27 cellular contexts compared by ENCODE assay signal in genomic region chr17:70278846-70279465, GRCh38.
DNase-seq lines count a peak whose midpoint lies in the region; ATAC-seq and TF ChIP-seq lines count a peak whose summit lies in the region.
"Had no signal": no experiment of that assay in that cellular context is flagged by ENCODE, and none has a peak within 500 bp of the region (broad histone marks: within the 10 kb centered on the region; RNA-seq: fewer than 3 reads in every experiment).

No MANE protein-coding gene starts in this region.

- CTCF ChIA-PET in SK-N-SH (lab: Yijun Ruan, JAX) (interaction anchor here (0.6 to 1.7 kb wide), 3 partner anchors 13 to 77 kb away, joined by 3 to 4 read pairs (median 3); no protein-coding TSS in a partner anchor), Calu3 (lab: Charles Lee) (interaction anchor here (0.5 kb wide), 1 partner anchor 27 kb away, joined by 4 read pairs; no protein-coding TSS in a partner anchor)

- H3K4me1 ChIP-seq in SK-N-SH (ENCODE audit: control insufficient read depth in 1 of 2, insufficient read depth in 2 of 2, low read depth in 1 of 2, low read length in 1 of 2), result no peaks in the 10 kb centered on the region; a peak in 1 of 4 replicates
- H3K4me1 ChIP-seq: prostate gland had no signal

- DNase-seq in SK-N-SH, result peak; percentile 17
- DNase-seq in left kidney (ENCODE audit: low read depth, low spot score), result peak; percentile 3
- DNase-seq in Calu3, result no peak
- no peak for DNase-seq in NCI-H1436 treated with DMSO at 0.1 percent for 48 hours (lab: John Stamatoyannopoulos, UW)
- DNase-seq: activated B cell treated with CpG ODN at 0.5 μM for 24 hours; activated CD4-positive, alpha-beta T cell treated with anti-CD3 and anti-CD28 coated beads, Interleukin-2, amount 50 U/mL, for 48 hours; activated effector memory CD4-positive, alpha-beta T cell treated with anti-CD3 and anti-CD28 coated beads, Interleukin-2, amount 50 U/mL, for 16 hours; brain microvascular endothelial cell; GF-D8; hippocampal formation; MV-4-11; NCI-H2107; NK-92 treated with Interleukin-12 subunit alpha and Interleukin-12 subunit beta, amount 100 ng/mL, for 24 hours had no signal

- H3K9me3 ChIP-seq in SK-N-SH, result no peaks in the 10 kb centered on the region
- H3K9me3 ChIP-seq: prostate gland, thoracic aorta had no signal

- no peak for TF ChIP-seq EP300 in SK-N-SH (IDR thresholded peaks at IDR 0.05; ENCODE audit: borderline replicate concordance in 1 of 2, low read depth in 1 of 2, low read length in 1 of 2)

- no peak overlapping the region for H3K4me3 Mint-ChIP-seq in Calu3 (ENCODE audit: low read depth, unreplicated experiment)
- H3K4me3 Mint-ChIP-seq: activated B cell treated with CpG ODN at 0.5 μM for 24 hours; memory B cell; natural killer cell treated with Interleukin-12 subunit alpha and Interleukin-12 subunit beta and Interleukin-15 and Interleukin-18, amount 100 ng/mL, for 72 hours; stimulated activated effector memory CD8-positive, alpha-beta T cell treated with anti-CD3 and anti-CD28 coated beads, Interleukin-12 subunit alpha, Interleukin-12 subunit beta, amount 100 ng/mL, for 72 hours; T-helper 2 cell treated with Interferon-gamma antibody and Interleukin-4, amounts not matched to agents 5 μg/mL and 100 μg/mL, for 36 hours had no signal

- H3K27ac ChIP-seq in SK-N-SH (ENCODE audit: low read depth in 2 of 2, low read length in 1 of 2) (peak overlapping the region in 1 of 2 experiments; percentile 14; a peak in 1 of 4 replicates), VCaP (peak overlapping the region; percentile 61)
- H3K27ac ChIP-seq: brain microvascular endothelial cell, C4-2B, prostate gland, SK-N-MC, thoracic aorta had no signal

- ATAC-seq in SK-N-SH treated with all-trans-retinoic acid at 6 μM for 48 hours, result no peak
- no peak for ATAC-seq in HG02678 (IDR thresholded peaks at IDR 0.05; ENCODE audit: unreplicated experiment)
- no peak for ATAC-seq in HG03571 (IDR thresholded peaks at IDR 0.05; ENCODE audit: unreplicated experiment)
- ATAC-seq: K562; natural killer cell treated with Interleukin-12 subunit alpha and Interleukin-12 subunit beta and Interleukin-15 and Interleukin-18, amount 100 ng/mL, for 72 hours; Panc1; stimulated activated effector memory CD8-positive, alpha-beta T cell treated with anti-CD3 and anti-CD28 coated beads, Interleukin-12 subunit alpha, Interleukin-12 subunit beta, amount 100 ng/mL, for 72 hours had no signal

- no peak for TF ChIP-seq RAD21 in SK-N-SH (IDR thresholded peaks at IDR 0.05; ENCODE audit: low read length)

- no peak overlapping the region for H3K4me2 ChIP-seq in SK-N-SH

- H3F3A ChIP-seq in SK-N-SH (replicated peaks; ENCODE audit: insufficient read depth), result no peaks in the 10 kb centered on the region

- no peaks in the 10 kb centered on the region for H3K79me2 ChIP-seq in SK-N-SH (ENCODE audit: insufficient read depth)

- H3K9me2 ChIP-seq in SK-N-SH, result no peaks in the 10 kb centered on the region

- no peaks in the 10 kb centered on the region for H3K36me3 ChIP-seq in SK-N-SH (replicated peaks in 1 of 2; ENCODE audit: control insufficient read depth in 1 of 2, insufficient read depth in 2 of 2, low read length in 1 of 2)
- H3K36me3 ChIP-seq: brain microvascular endothelial cell, prostate gland, thoracic aorta had no signal

- no peak overlapping the region for H3K4me3 ChIP-seq in SK-N-SH (ENCODE audit: low read depth in 2 of 2, low read length in 1 of 2)
- H3K4me3 ChIP-seq: K562, prostate gland, SK-N-MC, thoracic aorta had no signal

- peaks cover 6% of the 10 kb centered on the region for H3K9me3 Mint-ChIP-seq in Calu3 (ENCODE audit: low read depth, unreplicated experiment)
- H3K9me3 Mint-ChIP-seq: natural killer cell treated with Interleukin-12 subunit alpha and Interleukin-12 subunit beta and Interleukin-15 and Interleukin-18, amount 100 ng/mL, for 72 hours had no signal

- no peaks in the 10 kb centered on the region for H3K27me3 Mint-ChIP-seq in Calu3 (ENCODE audit: unreplicated experiment)
- H3K27me3 Mint-ChIP-seq: memory B cell; natural killer cell treated with Interleukin-12 subunit alpha and Interleukin-12 subunit beta and Interleukin-15 and Interleukin-18, amount 100 ng/mL, for 72 hours had no signal

- POLR2A ChIA-PET in SK-N-SH (lab: Yijun Ruan, JAX), result no interaction called here

- WGBS in SK-N-SH (ENCODE audit: low lambda C conversion rate), result 61% methylated on average over 6 of the region's 6 CpGs

- H3K27me3 ChIP-seq in SK-N-SH (ENCODE audit: insufficient read depth), result no peaks in the 10 kb centered on the region
- H3K27me3 ChIP-seq: brain microvascular endothelial cell had no signal

- H4K20me1 ChIP-seq in SK-N-SH (ENCODE audit: insufficient read depth), result no peaks in the 10 kb centered on the region

- TF ChIP-seq CTCF in SK-N-SH (IDR thresholded peaks at IDR 0.05), result no peak
- TF ChIP-seq CTCF in VCaP (conservative IDR thresholded peaks at IDR 0.05), result no peak
- no peak for TF ChIP-seq CTCF in Calu3 (IDR thresholded peaks at IDR 0.05; ENCODE audit: unreplicated experiment)

- BruUV-seq in Calu3 (replicated peaks; lab: Mats Ljungman, UMichigan), result no TSS peak

- no peaks in the 10 kb centered on the region for H3K36me3 Mint-ChIP-seq in Calu3 (ENCODE audit: insufficient read depth, unreplicated experiment)
- H3K36me3 Mint-ChIP-seq: memory B cell; natural killer cell treated with Interleukin-12 subunit alpha and Interleukin-12 subunit beta and Interleukin-15 and Interleukin-18, amount 100 ng/mL, for 72 hours; stimulated activated effector memory CD8-positive, alpha-beta T cell treated with anti-CD3 and anti-CD28 coated beads, Interleukin-12 subunit alpha, Interleukin-12 subunit beta, amount 100 ng/mL, for 72 hours had no signal

- H2AFZ ChIP-seq in SK-N-SH (ENCODE audit: low read depth), result no peak overlapping the region

- intact Hi-C loops in Calu3 (cut with micrococcal nuclease; ENCODE audit: unreplicated experiment), result no loop called here

- H3K9ac ChIP-seq in SK-N-SH, result no peak overlapping the region

- H3K27ac Mint-ChIP-seq in Calu3 (ENCODE audit: unreplicated experiment), result no peak overlapping the region
- H3K27ac Mint-ChIP-seq: activated B cell treated with CpG ODN at 0.5 μM for 24 hours; memory B cell; natural killer cell treated with Interleukin-12 subunit alpha and Interleukin-12 subunit beta and Interleukin-15 and Interleukin-18, amount 100 ng/mL, for 72 hours; stimulated activated effector memory CD8-positive, alpha-beta T cell treated with anti-CD3 and anti-CD28 coated beads, Interleukin-12 subunit alpha, Interleukin-12 subunit beta, amount 100 ng/mL, for 72 hours; T-helper 2 cell treated with Interferon-gamma antibody and Interleukin-4, amounts not matched to agents 5 μg/mL and 100 μg/mL, for 36 hours had no signal

- no peaks in the 10 kb centered on the region for H3K4me1 Mint-ChIP-seq in Calu3 (ENCODE audit: low read depth, unreplicated experiment)
- H3K4me1 Mint-ChIP-seq: activated B cell treated with CpG ODN at 0.5 μM for 24 hours; memory B cell; stimulated activated effector memory CD8-positive, alpha-beta T cell treated with anti-CD3 and anti-CD28 coated beads, Interleukin-12 subunit alpha, Interleukin-12 subunit beta, amount 100 ng/mL, for 72 hours had no signal

TF ChIP-seq in SK-N-SH, 30 proteins besides CTCF, POLR2A, EP300 and RAD21:
- TF ChIP-seq GATA2 (CRISPR knock-in tag; IDR thresholded peaks at IDR 0.05), result peak; percentile 52; the same call in 1 of the 2 replicates
- TF ChIP-seq CHD2 (IDR thresholded peaks at IDR 0.05; ENCODE audit: low read length, partially characterized antibody), result no peak
TF ChIP-seq in SK-N-SH: peak in this region for 1.

TF ChIP-seq in SK-N-SH treated with all-trans-retinoic acid at 6 μM for 48 hours, 23 proteins besides CTCF, POLR2A, EP300 and RAD21:
- no peak for TF ChIP-seq ZNF565 (CRISPR knock-in tag; conservative IDR thresholded peaks at IDR 0.05; ENCODE audit: low read depth)

Comparison
In these comparisons a context has a peak if more than half of its experiments do, and no peak if none do; other contexts are left out.
1. DNase-seq: peak in SK-N-SH (single experiment) and left kidney (single experiment); none in Calu3 (single experiment) and NCI-H1436 treated with DMSO at 0.1 percent for 48 hours (single experiment).